In the genomic region with DNA sequence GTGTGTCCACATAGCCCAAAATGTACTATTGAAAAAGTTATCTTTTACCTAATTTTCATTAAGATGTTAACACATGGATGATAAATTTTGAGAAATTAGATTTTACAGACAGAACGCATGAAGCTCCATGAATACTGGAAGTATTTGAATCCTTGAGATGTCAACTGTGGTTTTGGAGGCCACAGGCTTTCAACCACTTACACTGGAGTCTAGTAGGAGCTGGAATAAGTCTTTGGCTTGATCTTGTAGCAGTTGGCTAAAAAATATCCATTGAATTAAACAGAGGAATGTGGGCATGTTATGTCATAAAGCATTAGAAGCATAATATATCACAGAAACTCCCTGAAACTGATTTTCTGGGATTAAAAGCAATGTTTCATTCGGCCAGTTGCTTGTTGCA, we compare ENCODE assay signal across 16 cellular contexts. TPM values are rescaled to one million over a fixed set of nuclear protein-coding genes. Genes with fewer than 3 reads are reported as not detected.
DNase-seq lines count a peak whose midpoint lies in the region; ATAC-seq and TF ChIP-seq lines count a peak whose summit lies in the region.
"Had no signal": no experiment of that assay in that cellular context is flagged by ENCODE, and none has a peak within 500 bp of the region (broad histone marks: within the 10 kb centered on the region; RNA-seq: fewer than 3 reads in every experiment).

No MANE protein-coding gene starts in this region.

- H3K36me3 Mint-ChIP-seq in activated CD4-positive, alpha-beta T cell treated with anti-CD3 and anti-CD28 coated beads for 36 hours (ENCODE audit: low read depth), result peaks cover 6% of the 10 kb centered on the region
- peaks cover 15% of the 10 kb centered on the region for H3K36me3 Mint-ChIP-seq in activated CD4-positive, alpha-beta T cell treated with anti-CD3 and anti-CD28 coated beads, Interleukin-2, amount 10 ng/mL, durations not matched to agents 7 days and 5 days (ENCODE audit: low read depth)
- peaks cover 0 to 2% (median 0%) of the 10 kb centered on the region in 3 donors for H3K36me3 Mint-ChIP-seq in CD8-positive, alpha-beta memory T cell
- H3K36me3 Mint-ChIP-seq in activated naive CD8-positive, alpha-beta T cell treated with anti-CD3 and anti-CD28 coated beads for 36 hours, result peaks cover 24% of the 10 kb centered on the region

- peak overlapping the region; percentile 65 for H3K27ac Mint-ChIP-seq in activated CD4-positive, alpha-beta T cell treated with anti-CD3 and anti-CD28 coated beads for 36 hours
- H3K27ac Mint-ChIP-seq in activated CD4-positive, alpha-beta T cell treated with anti-CD3 and anti-CD28 coated beads, Interleukin-2, amount 10 ng/mL, durations not matched to agents 7 days and 5 days, result no peak overlapping the region
- peak overlapping the region in 7 of 8 donors; percentile 15 to 73 (median 41) for H3K27ac Mint-ChIP-seq in CD8-positive, alpha-beta memory T cell
- peak overlapping the region; percentile 34 for H3K27ac Mint-ChIP-seq in activated naive CD8-positive, alpha-beta T cell treated with anti-CD3 and anti-CD28 coated beads for 36 hours

- no peak overlapping the region for H3K27ac ChIP-seq in CD8-positive, alpha-beta memory T cell (ENCODE audit: low read depth, low read length)
- H3K27ac ChIP-seq in foreskin keratinocyte, result no peak overlapping the region
- H3K27ac ChIP-seq: 22Rv1, Peyer's patch had no signal

- POLR2A ChIA-PET in activated CD4-positive, alpha-beta T cell treated with anti-CD3 and anti-CD28 coated beads for 36 hours (lab: Charles Lee), result no interaction called here
- POLR2A ChIA-PET in activated CD4-positive, alpha-beta T cell treated with anti-CD3 and anti-CD28 coated beads, Interleukin-2, amount 10 ng/mL, durations not matched to agents 7 days and 5 days (lab: Charles Lee), result no interaction called here
- POLR2A ChIA-PET in CD8-positive, alpha-beta memory T cell (lab: Charles Lee), result no interaction called here

- H3K4me1 ChIP-seq in CD8-positive, alpha-beta memory T cell (ENCODE audit: insufficient read depth, low read length), result peaks cover 32% of the 10 kb centered on the region
- H3K4me1 ChIP-seq in foreskin keratinocyte, result no peaks in the 10 kb centered on the region
- H3K4me1 ChIP-seq: Peyer's patch had no signal

- no peak overlapping the region for H3K4me3 ChIP-seq in CD8-positive, alpha-beta memory T cell (ENCODE audit: low read length)
- H3K4me3 ChIP-seq: K562, Peyer's patch had no signal

- no peak for ATAC-seq in activated CD4-positive, alpha-beta T cell treated with anti-CD3 and anti-CD28 coated beads for 36 hours
- ATAC-seq in GM18511 (IDR thresholded peaks at IDR 0.05; ENCODE audit: unreplicated experiment) (no peak), foreskin keratinocyte (no peak)
- ATAC-seq: K562 had no signal

- H3K4me1 Mint-ChIP-seq in activated CD4-positive, alpha-beta T cell treated with anti-CD3 and anti-CD28 coated beads for 36 hours, result peaks cover 67% of the 10 kb centered on the region
- H3K4me1 Mint-ChIP-seq in activated CD4-positive, alpha-beta T cell treated with anti-CD3 and anti-CD28 coated beads, Interleukin-2, amount 10 ng/mL, durations not matched to agents 7 days and 5 days, result peaks cover 51% of the 10 kb centered on the region
- H3K4me1 Mint-ChIP-seq in CD8-positive, alpha-beta memory T cell, result peaks cover 38 to 80% (median 73%) of the 10 kb centered on the region in 3 donors
- H3K4me1 Mint-ChIP-seq in activated naive CD8-positive, alpha-beta T cell treated with anti-CD3 and anti-CD28 coated beads for 36 hours, result peaks cover 59% of the 10 kb centered on the region

- intact Hi-C loops in activated CD4-positive, alpha-beta T cell treated with anti-CD3 and anti-CD28 coated beads for 36 hours (cut with DNase I, micrococcal nuclease), result no loop called here

- H3K36me3 ChIP-seq in CD8-positive, alpha-beta memory T cell (ENCODE audit: insufficient read depth, low read length), result no peaks in the 10 kb centered on the region
- H3K36me3 ChIP-seq: Peyer's patch had no signal

- H3K9me3 Mint-ChIP-seq in activated CD4-positive, alpha-beta T cell treated with anti-CD3 and anti-CD28 coated beads for 36 hours (ENCODE audit: low read depth), result no peaks in the 10 kb centered on the region
- no peaks in the 10 kb centered on the region for H3K9me3 Mint-ChIP-seq in activated CD4-positive, alpha-beta T cell treated with anti-CD3 and anti-CD28 coated beads, Interleukin-2, amount 10 ng/mL, durations not matched to agents 7 days and 5 days
- H3K9me3 Mint-ChIP-seq in CD8-positive, alpha-beta memory T cell, result no peaks in the 10 kb centered on the region
- H3K9me3 Mint-ChIP-seq in activated naive CD8-positive, alpha-beta T cell treated with anti-CD3 and anti-CD28 coated beads for 36 hours, result peaks cover 2% of the 10 kb centered on the region

- CTCF ChIA-PET in activated CD4-positive, alpha-beta T cell treated with anti-CD3 and anti-CD28 coated beads for 36 hours (lab: Charles Lee), result interaction anchor here (1.0 to 5.2 kb wide), 10 partner anchors 9 to 121 kb away, joined by 3 to 82 read pairs (median 20); partner anchors contain the start of gene CAMK4
- CTCF ChIA-PET in activated CD4-positive, alpha-beta T cell treated with anti-CD3 and anti-CD28 coated beads, Interleukin-2, amount 10 ng/mL, durations not matched to agents 7 days and 5 days (lab: Charles Lee), result interaction anchor here (3.3 kb wide), 1 partner anchor 120 kb away, joined by 25 read pairs; no protein-coding TSS in a partner anchor
- CTCF ChIA-PET in CD8-positive, alpha-beta memory T cell (lab: Charles Lee), result interaction anchor here (3.9 to 4.5 kb wide), 3 partner anchors 54 to 121 kb away, joined by 45 to 64 read pairs (median 53); partner anchors contain the start of gene CAMK4

- H3K4me3 Mint-ChIP-seq in activated CD4-positive, alpha-beta T cell treated with anti-CD3 and anti-CD28 coated beads for 36 hours, result no peak overlapping the region
- H3K4me3 Mint-ChIP-seq in activated CD4-positive, alpha-beta T cell treated with anti-CD3 and anti-CD28 coated beads, Interleukin-2, amount 10 ng/mL, durations not matched to agents 7 days and 5 days, result no peak overlapping the region
- peak overlapping the region in 1 of 7 donors; percentile 3 for H3K4me3 Mint-ChIP-seq in CD8-positive, alpha-beta memory T cell
- no peak overlapping the region for H3K4me3 Mint-ChIP-seq in activated naive CD8-positive, alpha-beta T cell treated with anti-CD3 and anti-CD28 coated beads for 36 hours

- no peak for TF ChIP-seq CTCF in foreskin keratinocyte (conservative IDR thresholded peaks at IDR 0.05)

- H3K27me3 ChIP-seq in CD8-positive, alpha-beta memory T cell (ENCODE audit: insufficient read depth, low read length, poor library complexity, severe bottlenecking), result no peaks in the 10 kb centered on the region
- no peaks in the 10 kb centered on the region for H3K27me3 ChIP-seq in foreskin keratinocyte
- H3K27me3 ChIP-seq: Peyer's patch had no signal

- DNase-seq in activated CD4-positive, alpha-beta T cell treated with anti-CD3 and anti-CD28 coated beads for 36 hours, result no peak
- no peak for DNase-seq in activated CD4-positive, alpha-beta T cell treated with anti-CD3 and anti-CD28 coated beads, Interleukin-2, amount 10 ng/mL, durations not matched to agents 7 days and 5 days
- no peak for DNase-seq in CD8-positive, alpha-beta memory T cell
- DNase-seq in activated naive CD8-positive, alpha-beta T cell treated with anti-CD3 and anti-CD28 coated beads for 36 hours, result no peak
- DNase-seq in myocyte (ENCODE audit: low read depth) (peak; percentile 6), glomerular visceral epithelial cell (ENCODE audit: extremely low spot score) (no peak), foreskin keratinocyte (no peak)
- DNase-seq: DMS153, GOT3, NCI-H187, NCI-H226, NCI-H524 treated with DMSO at 0.1 percent for 48 hours, Peyer's patch had no signal

- H3K9me3 ChIP-seq in CD8-positive, alpha-beta memory T cell (ENCODE audit: low read length), result no peaks in the 10 kb centered on the region
- H3K9me3 ChIP-seq: Peyer's patch had no signal

- no peaks in the 10 kb centered on the region for H3K27me3 Mint-ChIP-seq in activated CD4-positive, alpha-beta T cell treated with anti-CD3 and anti-CD28 coated beads for 36 hours
- no peaks in the 10 kb centered on the region for H3K27me3 Mint-ChIP-seq in activated CD4-positive, alpha-beta T cell treated with anti-CD3 and anti-CD28 coated beads, Interleukin-2, amount 10 ng/mL, durations not matched to agents 7 days and 5 days
- H3K27me3 Mint-ChIP-seq in CD8-positive, alpha-beta memory T cell, result no peaks in the 10 kb centered on the region
- no peaks in the 10 kb centered on the region for H3K27me3 Mint-ChIP-seq in activated naive CD8-positive, alpha-beta T cell treated with anti-CD3 and anti-CD28 coated beads for 36 hours

RNA-seq across cellular contexts. Expression of gene CAMK4, which starts 52.9 kb away (rescaled TPM):
- total RNA-seq in activated CD4-positive, alpha-beta T cell treated with anti-CD3 and anti-CD28 coated beads for 36 hours, result 10 to 100 TPM; 49.4 to 53.1 TPM
- 100 to 1,000 TPM; 138 to 139 TPM for total RNA-seq in activated CD4-positive, alpha-beta T cell treated with anti-CD3 and anti-CD28 coated beads, Interleukin-2, amount 10 ng/mL, durations not matched to agents 7 days and 5 days
- total RNA-seq in CD8-positive, alpha-beta memory T cell, result 10 to 100 TPM; 57.4 to 68.7 TPM
- polyA plus RNA-seq in CD8-positive, alpha-beta memory T cell, result 84.5 TPM
- 10 to 100 TPM; 66.6 to 68.0 TPM for total RNA-seq in activated naive CD8-positive, alpha-beta T cell treated with anti-CD3 and anti-CD28 coated beads for 36 hours
- 0.19 and 0.42 TPM in 2 replicates for total RNA-seq in myocyte
- 0.09 TPM for polyA plus RNA-seq in myocyte (2012)
- 2.5 and 3.8 TPM in 2 replicates for total RNA-seq in foreskin keratinocyte
- polyA plus RNA-seq in foreskin keratinocyte, result 0.41 and 1.2 TPM in 2 replicates
- polyA plus RNA-seq: K562 had no signal

Comparison
In these comparisons a context has a peak if more than half of its experiments do, and no peak if none do; other contexts are left out.
1. RNA of gene CAMK4, which starts 52.9 kb away (total RNA-seq): 138 to 139 TPM in activated CD4-positive, alpha-beta T cell treated with anti-CD3 and anti-CD28 coated beads, Interleukin-2, amount 10 ng/mL, durations not matched to agents 7 days and 5 days, 57.4 to 68.7 TPM in CD8-positive, alpha-beta memory T cell, 66.6 to 68.0 TPM in activated naive CD8-positive, alpha-beta T cell treated with anti-CD3 and anti-CD28 coated beads for 36 hours and 49.4 to 53.1 TPM in activated CD4-positive, alpha-beta T cell treated with anti-CD3 and anti-CD28 coated beads for 36 hours; 2.5 to 3.8 TPM in foreskin keratinocyte and 0.19 to 0.42 TPM in myocyte; every median in the first group is over 10 times any median in the second.